In genomic region chr7:157717211-157718174, GRCh38 we compare ENCODE assay signal across 22 cellular contexts.
"Had no signal": no experiment of that assay in that cellular context is flagged by ENCODE, and none has a peak within 500 bp of the region (broad histone marks: within the 10 kb centered on the region; RNA-seq: fewer than 3 reads in every experiment).

No MANE protein-coding gene starts in this region.

- H3K9ac ChIP-seq: parathyroid adenoma had no signal

- DNase-seq: cortex of kidney; effector memory CD8-positive, alpha-beta T cell; kidney; mammary epithelial cell; mesendoderm; midbrain; naive thymus-derived CD4-positive, alpha-beta T cell; occipital lobe; right cardiac atrium; stimulated activated CD4-positive, alpha-beta T cell treated with anti-CD3 and anti-CD28 coated beads, Interleukin-15, amount 100 ng/mL, for 24 hours; stimulated activated CD4-positive, alpha-beta T cell treated with anti-CD3 and anti-CD28 coated beads, Interleukin-2, amount 100 ng/mL, for 48 hours; stimulated activated naive B cell treated with anti-CD40 and anti-IgM and Interleukin-4, amounts not matched to agents 10 μg/mL and 1 μg/mL and 100 μg/mL, for 72 hours had no signal

- H3K9me3 ChIP-seq: prostate gland, thoracic aorta, upper lobe of left lung had no signal

- ATAC-seq: effector memory CD8-positive, alpha-beta T cell; left lobe of liver; naive thymus-derived CD4-positive, alpha-beta T cell; right cardiac atrium; stimulated activated naive B cell treated with anti-CD40 and anti-IgM and Interleukin-4, amounts not matched to agents 10 μg/mL and 1 μg/mL and 100 μg/mL, for 72 hours had no signal

- H3K27ac ChIP-seq: hepatocyte, parathyroid adenoma, prostate gland, skin epidermis, thoracic aorta, tibial nerve, upper lobe of left lung had no signal

- H3K79me2 ChIP-seq: hepatocyte, parathyroid adenoma had no signal

- H3K4me2 ChIP-seq: hepatocyte had no signal

- H3K9me3 Mint-ChIP-seq: effector memory CD8-positive, alpha-beta T cell; naive thymus-derived CD4-positive, alpha-beta T cell; nephron; stimulated activated naive B cell treated with anti-CD40 and anti-IgM and Interleukin-4, amounts not matched to agents 10 μg/mL and 1 μg/mL and 100 μg/mL, for 72 hours; stimulated activated naive CD8-positive, alpha-beta T cell treated with anti-CD3 and anti-CD28 coated beads, Interleukin-15, Interleukin-2, amounts not matched to agents 100 ng/mL and 50 ng/mL, for 24 hours had no signal

- H3K27me3 Mint-ChIP-seq: stimulated activated naive CD8-positive, alpha-beta T cell treated with anti-CD3 and anti-CD28 coated beads, Interleukin-15, Interleukin-2, amounts not matched to agents 100 ng/mL and 50 ng/mL, for 24 hours had no signal

- H2AFZ ChIP-seq: hepatocyte, parathyroid adenoma had no signal

- H3K4me3 ChIP-seq: hepatocyte, prostate gland, skin epidermis, thoracic aorta, tibial nerve, upper lobe of left lung had no signal

- H3K36me3 ChIP-seq: prostate gland, thoracic aorta, tibial nerve, upper lobe of left lung had no signal

- H3K4me1 ChIP-seq: parathyroid adenoma, prostate gland, tibial nerve, upper lobe of left lung had no signal

- H3K27me3 ChIP-seq: hepatocyte, tibial nerve, upper lobe of left lung had no signal

- H3K36me3 Mint-ChIP-seq: naive thymus-derived CD4-positive, alpha-beta T cell; stimulated activated naive B cell treated with anti-CD40 and anti-IgM and Interleukin-4, amounts not matched to agents 10 μg/mL and 1 μg/mL and 100 μg/mL, for 72 hours had no signal

- H3K27ac Mint-ChIP-seq: effector memory CD8-positive, alpha-beta T cell; naive thymus-derived CD4-positive, alpha-beta T cell; nephron; stimulated activated naive B cell treated with anti-CD40 and anti-IgM and Interleukin-4, amounts not matched to agents 10 μg/mL and 1 μg/mL and 100 μg/mL, for 72 hours; stimulated activated naive CD8-positive, alpha-beta T cell treated with anti-CD3 and anti-CD28 coated beads, Interleukin-15, Interleukin-2, amounts not matched to agents 100 ng/mL and 50 ng/mL, for 24 hours had no signal

- H3K4me3 Mint-ChIP-seq: effector memory CD8-positive, alpha-beta T cell; naive thymus-derived CD4-positive, alpha-beta T cell; nephron; stimulated activated naive B cell treated with anti-CD40 and anti-IgM and Interleukin-4, amounts not matched to agents 10 μg/mL and 1 μg/mL and 100 μg/mL, for 72 hours; stimulated activated naive CD8-positive, alpha-beta T cell treated with anti-CD3 and anti-CD28 coated beads, Interleukin-15, Interleukin-2, amounts not matched to agents 100 ng/mL and 50 ng/mL, for 24 hours had no signal

- H3K4me1 Mint-ChIP-seq: naive thymus-derived CD4-positive, alpha-beta T cell; nephron; stimulated activated naive B cell treated with anti-CD40 and anti-IgM and Interleukin-4, amounts not matched to agents 10 μg/mL and 1 μg/mL and 100 μg/mL, for 72 hours had no signal
